ENCODE assay signal across 18 cellular contexts in genomic region chr2:241577413-241578122, GRCh38. TPM values are rescaled to one million over a fixed set of nuclear protein-coding genes. Genes with fewer than 3 reads are reported as not detected.
DNase-seq lines count a peak whose midpoint lies in the region; ATAC-seq and TF ChIP-seq lines count a peak whose summit lies in the region.
"Had no signal": no experiment of that assay in that cellular context is flagged by ENCODE, and none has a peak within 500 bp of the region (broad histone marks: within the 10 kb centered on the region; RNA-seq: fewer than 3 reads in every experiment).

No MANE protein-coding gene starts in this region.

- H3K27ac ChIP-seq in right cardiac atrium (ENCODE audit: low read length) (no peak overlapping the region), fibroblast of lung (ENCODE audit: insufficient read depth, low read length) (no peak overlapping the region), prostate gland (no peak overlapping the region)
- H3K27ac ChIP-seq: ascending aorta, KMS-11, SK-N-MC had no signal

- H3K4me3 Mint-ChIP-seq in T-helper 17 cell = no peak overlapping the region
- H3K4me3 Mint-ChIP-seq: activated CD8-positive, alpha-beta T cell treated with anti-CD3 and anti-CD28 coated beads, Interleukin-2, amount 10 ng/mL, durations not matched to agents 7 days and 5 days had no signal

- no peaks in the 10 kb centered on the region for H4K20me1 ChIP-seq in fibroblast of lung (ENCODE audit: control insufficient read depth, extremely low read depth, insufficient read depth, low read length)

- H3K4me1 Mint-ChIP-seq in T-helper 17 cell = peaks cover 6% of the 10 kb centered on the region

- ATAC-seq in left cardiac atrium (peak; percentile 41 to 43), right cardiac atrium (no peak), mucosa of descending colon (no peak), GM21526 (IDR thresholded peaks at IDR 0.05; ENCODE audit: low FRiP score, unreplicated experiment) (no peak), T-helper 17 cell (no peak)
- ATAC-seq: activated CD8-positive, alpha-beta T cell treated with anti-CD3 and anti-CD28 coated beads, Interleukin-2, amount 10 ng/mL, durations not matched to agents 7 days and 5 days had no signal

- DNase-seq in left cardiac atrium = no peak
- DNase-seq in right cardiac atrium = no peak
- peak; percentile 51 to 57 for DNase-seq in fibroblast of lung (ENCODE audit: low read depth in 2 of 2)
- DNase-seq in mucosa of descending colon = peak; percentile 8 to 31 (median 15)
- no peak for DNase-seq in NCI-H82 (lab: John Stamatoyannopoulos, UW)
- no peak for DNase-seq in prostate gland (ENCODE audit: low spot score)
- DNase-seq in T-helper 17 cell = no peak
- DNase-seq: activated CD8-positive, alpha-beta T cell treated with anti-CD3 and anti-CD28 coated beads, Interleukin-2, amount 10 ng/mL, durations not matched to agents 7 days and 5 days; activated effector memory CD4-positive, alpha-beta T cell treated with anti-CD3 and anti-CD28 coated beads, Interleukin-2, amount 50 U/mL, for 16 hours; effector memory CD4-positive, alpha-beta T cell; NCI-H1417 treated with DMSO at 0.1 percent for 48 hours; NCI-H345; retina; trophoblast cell had no signal

- H3K4me1 ChIP-seq in right cardiac atrium (ENCODE audit: control insufficient read depth, insufficient read depth, low read length) (no peaks in the 10 kb centered on the region), fibroblast of lung (ENCODE audit: control insufficient read depth, extremely low read depth, insufficient read depth, low read length) (no peaks in the 10 kb centered on the region), mucosa of descending colon (ENCODE audit: low read depth) (no peaks in the 10 kb centered on the region), prostate gland (replicated peaks) (no peaks in the 10 kb centered on the region)
- H3K4me1 ChIP-seq: ascending aorta had no signal

- H3K9me3 ChIP-seq in right cardiac atrium (ENCODE audit: control insufficient read depth, low read length) (no peaks in the 10 kb centered on the region), fibroblast of lung (ENCODE audit: control insufficient read depth, insufficient read depth, low read depth, low read length) (no peaks in the 10 kb centered on the region), mucosa of descending colon (no peaks in the 10 kb centered on the region), prostate gland (no peaks in the 10 kb centered on the region), T-helper 17 cell (ENCODE audit: control insufficient read depth, low read length, poor library complexity, severe bottlenecking) (no peaks in the 10 kb centered on the region)
- H3K9me3 ChIP-seq: ascending aorta had no signal

- WGBS in right cardiac atrium = 54% methylated on average over 9 of the region's 9 CpGs
- WGBS in prostate gland = 26% methylated on average over 9 of the region's 9 CpGs

- no peaks in the 10 kb centered on the region for H3K27me3 ChIP-seq in right cardiac atrium (ENCODE audit: control insufficient read depth, insufficient read depth)
- H3K27me3 ChIP-seq in fibroblast of lung (ENCODE audit: control insufficient read depth, insufficient read depth, low read length) = no peaks in the 10 kb centered on the region
- no peaks in the 10 kb centered on the region for H3K27me3 ChIP-seq in prostate gland (replicated peaks; ENCODE audit: insufficient read depth)
- H3K27me3 ChIP-seq: ascending aorta had no signal

- intact Hi-C loops in left cardiac atrium (cut with DNase I) (no loop called here), right cardiac atrium (cut with DNase I) (no loop called here), mucosa of descending colon (cut with DNase I, micrococcal nuclease) (no loop called here), prostate gland (cut with DNase I) (no loop called here)

- H3K27ac Mint-ChIP-seq in T-helper 17 cell = no peak overlapping the region
- H3K27ac Mint-ChIP-seq: activated CD8-positive, alpha-beta T cell treated with anti-CD3 and anti-CD28 coated beads, Interleukin-2, amount 10 ng/mL, durations not matched to agents 7 days and 5 days had no signal

- H3K4me2 ChIP-seq in fibroblast of lung (ENCODE audit: extremely low read depth, insufficient read depth, low read length) = no peak overlapping the region
- H3K4me2 ChIP-seq: KMS-11 had no signal

- H3K36me3 Mint-ChIP-seq in T-helper 17 cell (ENCODE audit: low read depth) = peaks cover 10% of the 10 kb centered on the region

- no peak for TF ChIP-seq POLR2A in prostate gland (IDR thresholded peaks at IDR 0.05)

- H3K36me3 ChIP-seq in fibroblast of lung (ENCODE audit: control insufficient read depth, insufficient read depth, low read length) (peaks cover 10% of the 10 kb centered on the region), mucosa of descending colon (ENCODE audit: low read depth) (peaks cover 3% of the 10 kb centered on the region), prostate gland (no peaks in the 10 kb centered on the region)

- no peaks in the 10 kb centered on the region for H3K27me3 Mint-ChIP-seq in T-helper 17 cell

- no peaks in the 10 kb centered on the region for H3K79me2 ChIP-seq in fibroblast of lung (ENCODE audit: control insufficient read depth, insufficient read depth, low read length)

- no peak overlapping the region for H3K9ac ChIP-seq in fibroblast of lung (ENCODE audit: insufficient read depth, low read length)
- H3K9ac ChIP-seq: KMS-11 had no signal

- H3K4me3 ChIP-seq in right cardiac atrium (ENCODE audit: low read length) (no peak overlapping the region), fibroblast of lung (replicated peaks in 1 of 4; ENCODE audit: control extremely low read depth in 1 of 4, insufficient read depth in 1 of 4, low read depth in 3 of 4, low read length in 4 of 4) (no peak overlapping the region), mucosa of descending colon (no peak overlapping the region), prostate gland (no peak overlapping the region)
- H3K4me3 ChIP-seq: ascending aorta, SK-N-MC had no signal

- TF ChIP-seq CTCF in fibroblast of lung (conservative IDR thresholded peaks at IDR 0.05 in 1 of 2, IDR thresholded peaks at IDR 0.05 in 1 of 2; ENCODE audit: low read depth in 1 of 2, low read length in 2 of 2) (no peak), mucosa of descending colon (IDR thresholded peaks at IDR 0.05) (no peak), prostate gland (IDR thresholded peaks at IDR 0.05) (no peak)

- no peak overlapping the region for H2AFZ ChIP-seq in fibroblast of lung (ENCODE audit: low read length)

RNA-seq across cellular contexts. Expression of gene BOK, which starts 19.0 kb away (rescaled TPM):
- total RNA-seq in left cardiac atrium (10 to 100 TPM; 20.4 to 30.2 TPM), right cardiac atrium (10 to 100 TPM in 1 of 4 donors, 1 to 10 TPM in 3; 2.8 to 15.0 (median 3.9) TPM), fibroblast of lung (38.5 and 42.4 TPM in 2 replicates), mucosa of descending colon (10 to 100 TPM in 1 of 3 donors, 1 to 10 TPM in 2; 6.7 to 25.5 (median 7.4) TPM), prostate gland (10 to 100 TPM; 58.3 to 91.6 TPM), T-helper 17 cell (not detected)
- polyA plus RNA-seq in right cardiac atrium (3.5 TPM), fibroblast of lung (14.8 and 21.2 TPM in 2 replicates)
- polyA plus RNA-seq in fibroblast of lung (2012) = 27.7 and 32.1 TPM in 2 replicates
- polyA minus RNA-seq in fibroblast of lung (ENCODE audit: low replicate concordance) = 21.0 and 40.2 TPM in 2 replicates
- total RNA-seq: activated CD8-positive, alpha-beta T cell treated with anti-CD3 and anti-CD28 coated beads, Interleukin-2, amount 10 ng/mL, durations not matched to agents 7 days and 5 days had no signal

RNA-seq across cellular contexts. Expression of gene THAP4, which starts 59.4 kb away (rescaled TPM):
- 10 to 100 TPM; 73.3 to 74.4 TPM for total RNA-seq in left cardiac atrium
- total RNA-seq in right cardiac atrium = 100 to 1,000 TPM in 1 of 4 donors, 10 to 100 TPM in 3; 74.2 to 103 (median 90.3) TPM
- polyA plus RNA-seq in right cardiac atrium = 126 TPM
- 40.6 and 47.7 TPM in 2 replicates for total RNA-seq in fibroblast of lung
- 19.3 and 27.7 TPM in 2 replicates for polyA plus RNA-seq in fibroblast of lung
- 40.2 and 56.7 TPM in 2 replicates for polyA plus RNA-seq in fibroblast of lung (2012)
- 77.1 and 106 TPM in 2 replicates for polyA minus RNA-seq in fibroblast of lung (ENCODE audit: low replicate concordance)
- 10 to 100 TPM; 67.3 to 86.2 (median 68.8) TPM for total RNA-seq in mucosa of descending colon
- 10 to 100 TPM; 60.8 to 92.9 TPM for total RNA-seq in prostate gland
- 10 to 100 TPM; 28.0 to 36.9 TPM for total RNA-seq in T-helper 17 cell

RNA-seq across cellular contexts. Expression of gene ATG4B, which starts 59.9 kb away (rescaled TPM):
- 10 to 100 TPM; 43.0 to 49.4 TPM for total RNA-seq in left cardiac atrium
- total RNA-seq in right cardiac atrium = 10 to 100 TPM; 46.5 to 53.8 (median 47.5) TPM
- polyA plus RNA-seq in right cardiac atrium = 40.3 TPM
- total RNA-seq in fibroblast of lung = 30.0 and 45.1 TPM in 2 replicates
- polyA plus RNA-seq in fibroblast of lung = 76.2 and 95.6 TPM in 2 replicates
- 58.8 and 74.8 TPM in 2 replicates for polyA plus RNA-seq in fibroblast of lung (2012)
- 78.7 and 129 TPM in 2 replicates for polyA minus RNA-seq in fibroblast of lung (ENCODE audit: low replicate concordance)
- 100 to 1,000 TPM in 1 of 3 donors, 10 to 100 TPM in 2; 87.9 to 154 (median 94.6) TPM for total RNA-seq in mucosa of descending colon
- 100 to 1,000 TPM in 1 of 2 donors, 10 to 100 TPM in 1; 63.9 to 162 TPM for total RNA-seq in prostate gland
- total RNA-seq in T-helper 17 cell = 100 to 1,000 TPM; 104 to 119 TPM

Comparison
In these comparisons a context has a peak if more than half of its experiments do, and no peak if none do; other contexts are left out.
1. ATAC-seq: peak in left cardiac atrium (2 of 2); none in right cardiac atrium (0 of 2), mucosa of descending colon (single experiment), GM21526 (single experiment) and T-helper 17 cell (single experiment).
2. DNase-seq: peak in fibroblast of lung (2 of 2) and mucosa of descending colon (3 of 3); none in left cardiac atrium (single experiment), right cardiac atrium (0 of 3), NCI-H82 (single experiment), prostate gland (single experiment) and T-helper 17 cell (0 of 3).